In genomic region chr5:57476743-57477142, GRCh38 we compare ENCODE assay signal across 23 cellular contexts. TPM values are rescaled to one million over a fixed set of nuclear protein-coding genes. Genes with fewer than 3 reads are reported as not detected.
DNase-seq lines count a peak whose midpoint lies in the region; ATAC-seq and TF ChIP-seq lines count a peak whose summit lies in the region.
"Had no signal": no experiment of that assay in that cellular context is flagged by ENCODE, and none has a peak within 500 bp of the region (broad histone marks: within the 10 kb centered on the region; RNA-seq: fewer than 3 reads in every experiment).

No MANE protein-coding gene starts in this region.

- no peaks in the 10 kb centered on the region for H4K20me1 ChIP-seq in DND-41 (ENCODE audit: insufficient read depth, low read length)

- TF ChIP-seq CTCF in DND-41 (IDR thresholded peaks at IDR 0.05; ENCODE audit: borderline replicate concordance, extremely low read depth, low read length, poor library complexity, severe bottlenecking) (no peak), fibroblast of the aortic adventitia (IDR thresholded peaks at IDR 0.05; ENCODE audit: insufficient read depth, low read length) (no peak), nephron (IDR thresholded peaks at IDR 0.05; ENCODE audit: unreplicated experiment in 3 of 3) (no peak)

- H3K36me3 ChIP-seq in DND-41 (ENCODE audit: insufficient read depth, low read length), result no peaks in the 10 kb centered on the region
- H3K36me3 ChIP-seq: MG63, SJCRH30 had no signal

- H3K4me3 ChIP-seq in DND-41 (ENCODE audit: low read depth in 1 of 2, low read length in 2 of 2) (no peak overlapping the region), fibroblast of the aortic adventitia (ENCODE audit: low read depth, low read length) (no peak overlapping the region)
- H3K4me3 ChIP-seq: MG63, PC-9, SJCRH30 had no signal

- no peak overlapping the region for H3K4me3 Mint-ChIP-seq in nephron
- H3K4me3 Mint-ChIP-seq: CD4-positive, alpha-beta memory T cell had no signal

- H3K4me1 Mint-ChIP-seq in nephron, result peaks cover 7% of the 10 kb centered on the region
- H3K4me1 Mint-ChIP-seq: CD4-positive, alpha-beta memory T cell had no signal

- H3K36me3 Mint-ChIP-seq in nephron (ENCODE audit: low read depth), result no peaks in the 10 kb centered on the region
- H3K36me3 Mint-ChIP-seq: CD4-positive, alpha-beta memory T cell had no signal

- no peak overlapping the region for H3K27ac ChIP-seq in DND-41 (ENCODE audit: low read length)
- H3K27ac ChIP-seq: PC-9, SJCRH30 had no signal

- peak overlapping the region; percentile 77 to 96 (median 82) for H3K27ac Mint-ChIP-seq in nephron
- H3K27ac Mint-ChIP-seq: CD4-positive, alpha-beta memory T cell had no signal

- peaks cover 3% of the 10 kb centered on the region for H3K9me3 Mint-ChIP-seq in nephron

- H3K9me3 ChIP-seq in DND-41 (ENCODE audit: insufficient read depth, low read length, severe bottlenecking), result no peaks in the 10 kb centered on the region
- H3K9me3 ChIP-seq: Caco-2, MG63, SJCRH30 had no signal

- H3K79me2 ChIP-seq in DND-41 (ENCODE audit: insufficient read depth, low read length), result no peaks in the 10 kb centered on the region

- H3K27me3 Mint-ChIP-seq in nephron (ENCODE audit: low read depth), result no peaks in the 10 kb centered on the region

- peaks cover 7% of the 10 kb centered on the region; the same call in 1 of the 2 replicates for H3K4me1 ChIP-seq in DND-41 (ENCODE audit: insufficient read depth, low read length)
- H3K4me1 ChIP-seq: Caco-2, SJCRH30 had no signal

- H3K4me2 ChIP-seq in DND-41 (ENCODE audit: insufficient read depth, low read length), result no peak overlapping the region
- H3K4me2 ChIP-seq: PC-9 had no signal

- ATAC-seq in DND-41 (ENCODE audit: insufficient read depth, low read depth) (no peak), left colon (no peak), GM18517 (IDR thresholded peaks at IDR 0.05; ENCODE audit: unreplicated experiment) (no peak)
- ATAC-seq: Right ventricle myocardium inferior had no signal

- peak overlapping the region; percentile 7; the same call in 1 of the 2 replicates for H2AFZ ChIP-seq in DND-41 (ENCODE audit: low read depth, low read length)
- H2AFZ ChIP-seq: PC-9 had no signal

- intact Hi-C loops in left colon (cut with DNase I, micrococcal nuclease), result no loop called here

- no peaks in the 10 kb centered on the region for H3K27me3 ChIP-seq in DND-41 (ENCODE audit: insufficient read depth, low read length, poor library complexity)
- H3K27me3 ChIP-seq: MG63, SJCRH30 had no signal

- H3K9ac ChIP-seq in DND-41 (ENCODE audit: low read depth, low read length), result no peak overlapping the region

- DNase-seq in DND-41, result no peak
- DNase-seq in amniotic epithelial cell (ENCODE audit: low read depth), result peak; percentile 40
- peak; percentile 69 for DNase-seq in fibroblast of the aortic adventitia (ENCODE audit: low read depth)
- no peak for DNase-seq in left colon
- DNase-seq in NCI-H1436 (lab: John Stamatoyannopoulos, UW), result no peak
- DNase-seq: C1 segment of cervical spinal cord; Caco-2; CD4-positive, alpha-beta memory T cell; EL; GDM1; KG1; MG63; NCI-H1105 treated with DMSO at 0.1 percent for 48 hours; NCI-H2029; NCI-H446; NCI-H524 treated with DMSO at 0.1 percent for 48 hours; NCI-H82; PC-9; SJCRH30 had no signal

RNA-seq across cellular contexts. Expression of gene ACTBL2, which starts 5.9 kb away (rescaled TPM):
- total RNA-seq in fibroblast of the aortic adventitia (ENCODE audit: low replicate concordance), result not detected in 2 replicates
- total RNA-seq in left colon, result not detected
- total RNA-seq: A172; Caco-2; CD4-positive, alpha-beta memory T cell; Right ventricle myocardium inferior; SJCRH30 had no signal

Comparison
In these comparisons a context has a peak if more than half of its experiments do, and no peak if none do; other contexts are left out.
1. DNase-seq: peak in amniotic epithelial cell (single experiment) and fibroblast of the aortic adventitia (single experiment); none in DND-41 (single experiment), left colon (0 of 2) and NCI-H1436 (single experiment).